In the genomic region with DNA sequence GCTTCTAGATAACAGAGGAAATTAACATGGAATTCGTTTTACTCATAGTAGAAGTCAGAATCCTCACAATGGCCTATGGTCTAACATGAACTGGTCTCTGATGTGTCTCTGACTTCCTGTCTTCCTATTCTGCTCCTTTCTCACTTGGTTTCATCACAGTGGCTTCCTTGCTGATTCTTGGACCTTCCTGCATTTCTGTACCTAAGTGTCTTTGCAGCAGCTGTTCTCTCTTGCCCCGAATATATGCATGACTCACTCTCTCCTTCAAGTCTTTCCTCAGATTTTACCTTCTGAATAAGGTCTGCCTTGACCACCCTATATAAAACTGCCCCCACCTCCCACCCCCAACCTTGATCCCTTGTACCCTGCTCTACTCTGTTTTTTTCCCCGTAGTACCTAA, we compare ENCODE assay signal across 27 cellular contexts. TPM values are rescaled to one million over a fixed set of nuclear protein-coding genes. Genes with fewer than 3 reads are reported as not detected.
"Had no signal": no experiment of that assay in that cellular context is flagged by ENCODE, and none has a peak within 500 bp of the region (broad histone marks: within the 10 kb centered on the region; RNA-seq: fewer than 3 reads in every experiment).

No MANE protein-coding gene starts in this region.

- H3K4me3 ChIP-seq: gastroesophageal sphincter, heart left ventricle, left ventricle myocardium inferior, sigmoid colon, spleen had no signal

- H3K4me1 Mint-ChIP-seq: activated B cell treated with CpG ODN at 0.5 μM for 24 hours had no signal

- FAIRE-seq: TTC549 had no signal

- H3K4me1 ChIP-seq: gastroesophageal sphincter, left ventricle myocardium inferior, sigmoid colon, spleen had no signal

- H3K27me3 Mint-ChIP-seq: activated B cell treated with CpG ODN at 0.5 μM for 24 hours; activated CD8-positive, alpha-beta T cell treated with anti-CD3 and anti-CD28 coated beads for 36 hours; dendritic cell treated with granulocyte-macrophage colony-stimulating factor and Interleukin-4, amounts not matched to agents 40 ng/mL and 50 ng/mL, for 4 days; stimulated activated naive B cell treated with anti-CD40 and anti-IgM and Interleukin-4, amounts not matched to agents 10 μg/mL and 1 μg/mL and 100 μg/mL, for 72 hours had no signal

- H3K4me3 Mint-ChIP-seq: activated B cell treated with CpG ODN at 0.5 μM for 24 hours; activated CD8-positive, alpha-beta T cell treated with anti-CD3 and anti-CD28 coated beads for 36 hours; activated naive CD4-positive, alpha-beta T cell treated with anti-CD3 and anti-CD28 coated beads for 36 hours; dendritic cell treated with granulocyte-macrophage colony-stimulating factor and Interleukin-4, amounts not matched to agents 40 ng/mL and 50 ng/mL, for 4 days; stimulated activated naive B cell treated with anti-CD40 and anti-IgM and Interleukin-4, amounts not matched to agents 10 μg/mL and 1 μg/mL and 100 μg/mL, for 72 hours had no signal

- H3K27me3 ChIP-seq: brain microvascular endothelial cell, gastroesophageal sphincter, heart left ventricle, sigmoid colon, spleen had no signal

- H3K27ac Mint-ChIP-seq: activated B cell treated with CpG ODN at 0.5 μM for 24 hours; activated CD8-positive, alpha-beta T cell treated with anti-CD3 and anti-CD28 coated beads for 36 hours; activated naive CD4-positive, alpha-beta T cell treated with anti-CD3 and anti-CD28 coated beads for 36 hours; activated T-helper 2 cell treated with anti-CD3 and anti-CD28 coated beads, Interferon-gamma antibody, Interleukin-2, Interleukin-4, amounts not matched to agents 10 μg/mL and 5 μg/mL and 100 μg/mL, durations not matched to agents 14 hours and 24 hours and 36 hours; dendritic cell treated with granulocyte-macrophage colony-stimulating factor and Interleukin-4, amounts not matched to agents 40 ng/mL and 50 ng/mL, for 4 days; stimulated activated naive B cell treated with anti-CD40 and anti-IgM and Interleukin-4, amounts not matched to agents 10 μg/mL and 1 μg/mL and 100 μg/mL, for 72 hours had no signal

- ATAC-seq: activated CD8-positive, alpha-beta T cell treated with anti-CD3 and anti-CD28 coated beads for 36 hours; gastroesophageal sphincter; heart left ventricle; stimulated activated naive B cell treated with anti-CD40 and anti-IgM and Interleukin-4, amounts not matched to agents 10 μg/mL and 1 μg/mL and 100 μg/mL, for 72 hours had no signal

- DNase-seq: activated B cell treated with CpG ODN at 0.5 μM for 24 hours; activated CD4-positive, alpha-beta T cell treated with anti-CD3 and anti-CD28 coated beads for 4 hours; activated CD8-positive, alpha-beta T cell treated with anti-CD3 and anti-CD28 coated beads for 36 hours; activated naive CD4-positive, alpha-beta T cell treated with anti-CD3 and anti-CD28 coated beads for 36 hours; activated T-cell treated with anti-CD3 and anti-CD28 coated beads, Interleukin-2, amount 50 U/mL, for 1 hour; anterior cingulate cortex; brain microvascular endothelial cell; cerebellar nuclear complex; effector CD8-positive, alpha-beta T cell; heart left ventricle; kidney glomerular epithelial cell; left ventricle myocardium inferior; occipital lobe; posterior cingulate gyrus; sigmoid colon; spleen; stimulated activated CD4-positive, alpha-beta T cell treated with anti-CD3 and anti-CD28 coated beads, Interleukin-4, amount 100 ng/mL, for 4 hours; stimulated activated naive B cell treated with anti-CD40 and anti-IgM and Interleukin-4, amounts not matched to agents 10 μg/mL and 1 μg/mL and 100 μg/mL, for 72 hours had no signal

- H3K27ac ChIP-seq: brain microvascular endothelial cell, gastroesophageal sphincter, heart left ventricle, left ventricle myocardium inferior, sigmoid colon, spleen had no signal

- H3K36me3 ChIP-seq: brain microvascular endothelial cell, sigmoid colon had no signal

- H3K9me3 Mint-ChIP-seq: activated B cell treated with CpG ODN at 0.5 μM for 24 hours; activated CD8-positive, alpha-beta T cell treated with anti-CD3 and anti-CD28 coated beads for 36 hours; activated naive CD4-positive, alpha-beta T cell treated with anti-CD3 and anti-CD28 coated beads for 36 hours; activated T-helper 2 cell treated with anti-CD3 and anti-CD28 coated beads, Interferon-gamma antibody, Interleukin-2, Interleukin-4, amounts not matched to agents 10 μg/mL and 5 μg/mL and 100 μg/mL, durations not matched to agents 14 hours and 24 hours and 36 hours; dendritic cell treated with granulocyte-macrophage colony-stimulating factor and Interleukin-4, amounts not matched to agents 40 ng/mL and 50 ng/mL, for 4 days; stimulated activated naive B cell treated with anti-CD40 and anti-IgM and Interleukin-4, amounts not matched to agents 10 μg/mL and 1 μg/mL and 100 μg/mL, for 72 hours had no signal

- H3K9me3 ChIP-seq: gastroesophageal sphincter, heart left ventricle, left ventricle myocardium inferior, sigmoid colon, spleen had no signal

RNA-seq across cellular contexts. Expression of a gene that starts 20.4 kb away (rescaled TPM):
- total RNA-seq: activated B cell treated with CpG ODN at 0.5 μM for 24 hours had no signal

RNA-seq across cellular contexts. Expression of a gene that starts 34.3 kb away (rescaled TPM):
- total RNA-seq: activated B cell treated with CpG ODN at 0.5 μM for 24 hours; activated CD8-positive, alpha-beta T cell treated with anti-CD3 and anti-CD28 coated beads for 36 hours; activated naive CD4-positive, alpha-beta T cell treated with anti-CD3 and anti-CD28 coated beads for 36 hours; activated T-helper 2 cell treated with anti-CD3 and anti-CD28 coated beads, Interferon-gamma antibody, Interleukin-2, Interleukin-4, amounts not matched to agents 10 μg/mL and 5 μg/mL and 100 μg/mL, durations not matched to agents 14 hours and 24 hours and 36 hours; left ventricle myocardium inferior; mononuclear cell; occipital lobe; renal cortical epithelial cell; sigmoid colon; T-helper 2 cell treated with Interferon-gamma antibody and Interleukin-4, amounts not matched to agents 100 ng/mL and 5 ng/mL, for 36 hours; ureter had no signal
- polyA plus RNA-seq: heart left ventricle, neural cell had no signal
